In genomic region chr1:160284782-160285344, GRCh38 we compare ENCODE assay signal across 8 cellular contexts. TPM values are rescaled to one million over a fixed set of nuclear protein-coding genes. Genes with fewer than 3 reads are reported as not detected.
A peak's percentile ranks its signal among the peaks of the same experiment; 100 is the strongest.
DNase-seq lines count a peak whose midpoint lies in the region; ATAC-seq and TF ChIP-seq lines count a peak whose summit lies in the region.

A gene with protein sequence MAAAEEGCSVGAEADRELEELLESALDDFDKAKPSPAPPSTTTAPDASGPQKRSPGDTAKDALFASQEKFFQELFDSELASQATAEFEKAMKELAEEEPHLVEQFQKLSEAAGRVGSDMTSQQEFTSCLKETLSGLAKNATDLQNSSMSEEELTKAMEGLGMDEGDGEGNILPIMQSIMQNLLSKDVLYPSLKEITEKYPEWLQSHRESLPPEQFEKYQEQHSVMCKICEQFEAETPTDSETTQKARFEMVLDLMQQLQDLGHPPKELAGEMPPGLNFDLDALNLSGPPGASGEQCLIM (minus strand): TSS chr1:160285133. CDS start chr1:160285124, 9 bp downstream.

- H3K4me3 ChIP-seq in GM12864 (ENCODE audit: low read depth, low read length) = peak within 1 kb of the TSS; percentile 75
- peak within 1 kb of the TSS; percentile 82 for H3K4me3 ChIP-seq in ovary
- peak within 1 kb of the TSS; percentile 26 to 96 (median 84) for H3K4me3 ChIP-seq in thyroid gland (replicated peaks in 1 of 3)

- no peak for TF ChIP-seq CTCF in GM12864 (IDR thresholded peaks at IDR 0.05; ENCODE audit: low read depth, low read length, missing control alignments)
- TF ChIP-seq CTCF in ovary (IDR thresholded peaks at IDR 0.05) = no peak
- no peak for TF ChIP-seq CTCF in thyroid gland (IDR thresholded peaks at IDR 0.05)

- H3K4me1 ChIP-seq in ovary (ENCODE audit: insufficient read depth) (peaks cover 7% of the 10 kb centered on the region), thyroid gland (peaks cover 11 to 19% of the 10 kb centered on the region in 2 donors)

- peak; percentile 76 for TF ChIP-seq POLR2A in ovary (IDR thresholded peaks at IDR 0.05)
- TF ChIP-seq POLR2A in thyroid gland (IDR thresholded peaks at IDR 0.05) = peak in 1 of 2 donors; percentile 91

- intact Hi-C loops in head of caudate nucleus (cut with DNase I) (loop anchor here (5.0 kb wide), 1 partner anchor 57 kb away; the partner anchor contains the start of genes COPA and NCSTN), ovary (cut with DNase I) (loop anchor here in 1 of 4 donors (10.0 kb wide), 1 partner anchor 870 kb away; the partner anchor contains the start of genes UFC1 and USP21), thyroid gland (cut with DNase I) (loop anchor here (10.0 kb wide), 1 partner anchor 190 kb away; the partner anchor contains the start of gene IGSF8)

- H3K27me3 ChIP-seq in ovary = no peaks in the 10 kb centered on the region
- H3K27me3 ChIP-seq in thyroid gland = no peaks in the 10 kb centered on the region

- TF ChIP-seq EP300 in ovary (IDR thresholded peaks at IDR 0.05) = no peak

- peak; percentile 99 for ATAC-seq in HG02759 (IDR thresholded peaks at IDR 0.05; ENCODE audit: unreplicated experiment)

- DNase-seq in GM12864 (ENCODE audit: low read depth) = peak; percentile 70
- peak; percentile 90 to 98 (median 94) for DNase-seq in NCI-H1417 (lab: John Stamatoyannopoulos, UW)
- peak; percentile 8 to 79 for DNase-seq in SW 1271 (lab: John Stamatoyannopoulos, UW)
- peak; percentile 90 for DNase-seq in activated naive CD8-positive, alpha-beta T cell treated with anti-CD3 and anti-CD28 coated beads, Interleukin-2, amount 50 U/mL, for 16 hours (ENCODE audit: low read depth, low spot score)
- DNase-seq in head of caudate nucleus = peak; percentile 94 to 99 (median 97)
- DNase-seq in ovary = peak; percentile 90 to 96 (median 94)
- DNase-seq in thyroid gland = peak; percentile 94 to 95

- H3K27ac ChIP-seq in ovary (peak within 1 kb of the TSS; percentile 78 to 80), thyroid gland (peak within 1 kb of the TSS; percentile 11 to 91 (median 90))

- H3K9me3 ChIP-seq in ovary (no peaks in the 10 kb centered on the region), thyroid gland (no peaks in the 10 kb centered on the region)

- H3K36me3 ChIP-seq in ovary (no peaks in the 10 kb centered on the region), thyroid gland (peaks cover 33 to 43% of the 10 kb centered on the region in 2 donors)

- WGBS in ovary, 3 donors = 0% methylated on average over 27 of the region's 27 CpGs
- WGBS in thyroid gland, 2 donors = 0 to 1% methylated on average over 23 to 27 of the region's 27 CpGs

RNA-seq across cellular contexts. Expression of the gene that starts here (rescaled TPM):
- 10 to 100 TPM; 40.1 to 91.7 (median 70.6) TPM for total RNA-seq in ovary
- 100 to 1,000 TPM in 1 of 2 donors, 10 to 100 TPM in 1; 38.9 to 139 TPM for polyA plus RNA-seq in ovary
- 100 to 1,000 TPM in 2 of 4 donors, 10 to 100 TPM in 2; 65.2 to 120 (median 85.3) TPM for total RNA-seq in thyroid gland

Comparison
In these comparisons a context has a peak if more than half of its experiments do, and no peak if none do; other contexts are left out.
1. Peak in every context shown above with its lines: DNase-seq, ATAC-seq, H3K4me3 ChIP-seq and H3K27ac ChIP-seq.
2. DNase-seq: peak in every context shown above with its lines; median percentile 97 in head of caudate nucleus; 94 in thyroid gland; 94 in NCI-H1417; 94 in ovary; 90 in activated naive CD8-positive, alpha-beta T cell treated with anti-CD3 and anti-CD28 coated beads, Interleukin-2, amount 50 U/mL, for 16 hours; 70 in GM12864; 44 in SW 1271.